ENCODE assay signal across 28 cellular contexts in genomic region chr16:88017006-88017405, GRCh38.
DNase-seq lines count a peak whose midpoint lies in the region; ATAC-seq and TF ChIP-seq lines count a peak whose summit lies in the region.
"Had no signal": no experiment of that assay in that cellular context is flagged by ENCODE, and none has a peak within 500 bp of the region (broad histone marks: within the 10 kb centered on the region; RNA-seq: fewer than 3 reads in every experiment).

No MANE protein-coding gene starts in this region.

- H3K56ac ChIP-seq in IMR-90 (ENCODE audit: extremely low read depth, insufficient read depth, low read length): no peak overlapping the region

- H3K4ac ChIP-seq in IMR-90 (ENCODE audit: low read depth, low read length): no peak overlapping the region

- ATAC-seq in IMR-90 (ENCODE audit: low read depth) (no peak), left lobe of liver (peak; percentile 88)
- ATAC-seq in activated T-helper 17 cell treated with anti-CD3 and anti-CD28 coated beads, Interleukin-2, amount 50 U/mL, for 72 hours (replicated peaks): no peak
- ATAC-seq: CD8-positive, alpha-beta T cell; GM12878 had no signal

- no peak overlapping the region for H4K8ac ChIP-seq in IMR-90 (ENCODE audit: low read depth in 2 of 2, low read length in 2 of 2)

- H4K91ac ChIP-seq in IMR-90 (ENCODE audit: insufficient read depth, low read depth, low read length): no peak overlapping the region

- H3K27ac Mint-ChIP-seq in activated T-helper 17 cell treated with anti-CD3 and anti-CD28 coated beads, Interleukin-2, amount 50 U/mL, for 72 hours: no peak overlapping the region
- H3K27ac Mint-ChIP-seq: CD8-positive, alpha-beta T cell had no signal

- TF ChIP-seq POLR2A in IMR-90 (IDR thresholded peaks at IDR 0.05; ENCODE audit: low read depth, low read length) (no peak), sigmoid colon (IDR thresholded peaks at IDR 0.05) (no peak)

- in situ Hi-C loops in T47D (cut with HindIII; ENCODE audit: low pct_unique_long_range_greater_than_20kb, low sequenced_read_pairs) (no loop called here), mammary epithelial cell (cut with MboI; ENCODE audit: low sequenced_read_pairs in 2 of 2) (no loop called here), IMR-90 (cut with MboI; ENCODE audit: low sequenced_read_pairs) (no loop called here)

- H2AK5ac ChIP-seq in IMR-90 (ENCODE audit: low read depth, low read length): peak overlapping the region; percentile 15; the same call in 1 of the 2 replicates

- no peaks in the 10 kb centered on the region for H3K27me3 ChIP-seq in mammary epithelial cell (ENCODE audit: insufficient read depth, low read length)
- H3K27me3 ChIP-seq in IMR-90 (ENCODE audit: control insufficient read depth, insufficient read depth, low read length): no peaks in the 10 kb centered on the region
- no peaks in the 10 kb centered on the region for H3K27me3 ChIP-seq in sigmoid colon
- H3K27me3 ChIP-seq: BLaER1 treated with 17β-estradiol and CSF1 and Interleukin-3, amounts not matched to agents 10 nM and 100 nM; Peyer's patch had no signal

- H3K27ac ChIP-seq in mammary epithelial cell (ENCODE audit: insufficient read depth, low read depth, low read length) (no peak overlapping the region), IMR-90 (ENCODE audit: insufficient read depth, low read length) (no peak overlapping the region), sigmoid colon (no peak overlapping the region)
- H3K27ac ChIP-seq: Peyer's patch, SK-N-MC had no signal

- H3K9me3 ChIP-seq in mammary epithelial cell (replicated peaks; ENCODE audit: insufficient read depth, low read length) (no peaks in the 10 kb centered on the region), IMR-90 (ENCODE audit: control insufficient read depth, insufficient read depth, low read length) (no peaks in the 10 kb centered on the region), sigmoid colon (no peaks in the 10 kb centered on the region)
- H3K9me3 ChIP-seq: BLaER1 treated with 17β-estradiol and CSF1 and Interleukin-3, amounts not matched to agents 10 nM and 100 nM; Caco-2; Peyer's patch had no signal

- H3K4me3 ChIP-seq in mammary epithelial cell (replicated peaks in 1 of 3; ENCODE audit: insufficient read depth in 1 of 3, low read depth in 2 of 3, low read length in 3 of 3) (no peak overlapping the region), IMR-90 (ENCODE audit: insufficient read depth, low read depth, low read length) (no peak overlapping the region), sigmoid colon (no peak overlapping the region)
- H3K4me3 ChIP-seq: BLaER1 treated with 17β-estradiol and CSF1 and Interleukin-3, amounts not matched to agents 10 nM and 100 nM; GM12878; Peyer's patch; SK-N-MC had no signal

- H2BK5ac ChIP-seq in IMR-90 (ENCODE audit: low read depth, low read length, poor library complexity, severe bottlenecking): no peak overlapping the region

- BruUV-seq in mammary epithelial cell (replicated peaks; lab: Mats Ljungman, UMichigan) (no TSS peak), IMR-90 (replicated peaks; lab: Mats Ljungman, UMichigan) (no TSS peak)

- H3K4me2 ChIP-seq in mammary epithelial cell (ENCODE audit: insufficient read depth, low read depth, low read length): no peak overlapping the region
- no peak overlapping the region for H3K4me2 ChIP-seq in IMR-90 (ENCODE audit: low read depth, low read length)
- H3K4me2 ChIP-seq: BLaER1 treated with 17β-estradiol and CSF1 and Interleukin-3, amounts not matched to agents 10 nM and 100 nM had no signal

- TF ChIP-seq RAD21 in IMR-90 (IDR thresholded peaks at IDR 0.05; ENCODE audit: low read length): no peak

- H4K5ac ChIP-seq in IMR-90 (ENCODE audit: low read depth, low read length): no peak overlapping the region

- no peaks in the 10 kb centered on the region for H3K9me3 Mint-ChIP-seq in activated T-helper 17 cell treated with anti-CD3 and anti-CD28 coated beads, Interleukin-2, amount 50 U/mL, for 72 hours
- H3K9me3 Mint-ChIP-seq: CD8-positive, alpha-beta T cell had no signal

- intact Hi-C loops in mammary epithelial cell (cut with micrococcal nuclease): no loop called here
- intact Hi-C loops in IMR-90 (cut with micrococcal nuclease): no loop called here
- intact Hi-C loops in sigmoid colon (cut with DNase I): no loop called here

- H3K36me3 Mint-ChIP-seq in activated T-helper 17 cell treated with anti-CD3 and anti-CD28 coated beads, Interleukin-2, amount 50 U/mL, for 72 hours (ENCODE audit: low read depth): peaks cover 48% of the 10 kb centered on the region

- H3K14ac ChIP-seq in IMR-90 (replicated peaks; ENCODE audit: low read depth, low read length): no peak overlapping the region

- H3K36me3 ChIP-seq in mammary epithelial cell (ENCODE audit: insufficient read depth, low read length): no peaks in the 10 kb centered on the region
- peaks cover 5% of the 10 kb centered on the region; the same call in 1 of the 2 replicates for H3K36me3 ChIP-seq in IMR-90 (ENCODE audit: control insufficient read depth, insufficient read depth, low read length)
- peaks cover 0 to 19% (median 4%) of the 10 kb centered on the region in 4 donors for H3K36me3 ChIP-seq in sigmoid colon

- peaks cover 8 to 35% of the 10 kb centered on the region in 2 experiments; a peak in 3 of 4 replicates for H3K79me1 ChIP-seq in IMR-90 (ENCODE audit: low read depth in 1 of 2, low read length in 2 of 2)

- no peak for TF ChIP-seq EP300 in sigmoid colon (IDR thresholded peaks at IDR 0.05)

- no peak overlapping the region for H3K4me3 Mint-ChIP-seq in activated T-helper 17 cell treated with anti-CD3 and anti-CD28 coated beads, Interleukin-2, amount 50 U/mL, for 72 hours
- H3K4me3 Mint-ChIP-seq: CD8-positive, alpha-beta T cell had no signal

- H2AFZ ChIP-seq in mammary epithelial cell (ENCODE audit: low read depth, low read length) (no peak overlapping the region), IMR-90 (replicated peaks; ENCODE audit: low read length, poor library complexity) (no peak overlapping the region)

- DNase-seq in T47D (ENCODE audit: low read depth in 1 of 2, low spot score in 1 of 2) (peak; percentile 80 to 84), mammary epithelial cell (no peak), IMR-90 (no peak), left lobe of liver (ENCODE audit: low spot score) (peak; percentile 56), sigmoid colon (peak; percentile 51), epidermal melanocyte (ENCODE audit: insufficient read length, low spot score) (no peak), HuH-7.5 (ENCODE audit: low spot score) (no peak)
- DNase-seq: CD8-positive, alpha-beta T cell; DMS 273 treated with DMSO at 0.1 percent for 48 hours; DMS79; EL; GDM1; GOT3; HCEC 1CT; NCI-H1092; NCI-H1417 treated with DMSO at 0.1 percent for 48 hours; NCI-H1694 treated with DMSO at 0.1 percent for 48 hours; NCI-H2081; NCI-H2227 treated with DMSO at 0.1 percent for 48 hours; NCI-H526 treated with DMSO at 0.1 percent for 48 hours; OCI-M1; SIG-M5 had no signal

- dilution Hi-C loops in mammary epithelial cell (cut with HindIII; ENCODE audit: low sequenced_read_pairs): no loop called here
- dilution Hi-C loops in IMR-90 (cut with HindIII; ENCODE audit: low sequenced_read_pairs, unreplicated experiment): no loop called here

- POLR2A ChIA-PET in IMR-90 (lab: Charles Lee; ENCODE audit: unreplicated experiment): no interaction called here

- H3K9ac ChIP-seq in mammary epithelial cell (ENCODE audit: insufficient read depth, low read length) (no peak overlapping the region), IMR-90 (ENCODE audit: low read depth, low read length) (no peak overlapping the region)

- H2BK120ac ChIP-seq in IMR-90 (ENCODE audit: low read depth, low read length): no peak overlapping the region

- no peak overlapping the region for H2AK9ac ChIP-seq in IMR-90 (replicated peaks; ENCODE audit: low read depth, low read length, poor library complexity)

- H3K27me3 Mint-ChIP-seq in activated T-helper 17 cell treated with anti-CD3 and anti-CD28 coated beads, Interleukin-2, amount 50 U/mL, for 72 hours: no peaks in the 10 kb centered on the region

- 89% methylated on average over 9 of the region's 11 CpGs for WGBS in mammary epithelial cell (ENCODE audit: low coverage, missing lambda C conversion rate)
- 100% methylated on average over 3 of the region's 11 CpGs; no CpG with 5 or more reads in 1 of the 2 experiments for WGBS in IMR-90 (ENCODE audit: extremely low coverage in 2 of 2, insufficient read length in 1 of 2), 2 experiments
- WGBS in sigmoid colon, 2 donors: 95 to 96% methylated on average over 11 of the region's 11 CpGs

- no peak overlapping the region for H2BK15ac ChIP-seq in IMR-90 (ENCODE audit: low read depth, low read length)

- peaks cover 18% of the 10 kb centered on the region for H3K9me1 ChIP-seq in IMR-90 (ENCODE audit: insufficient read depth, low read length)

- TF ChIP-seq CTCF in mammary epithelial cell (conservative IDR thresholded peaks at IDR 0.05 in 1 of 2, IDR thresholded peaks at IDR 0.05 in 1 of 2; ENCODE audit: extremely low read depth in 1 of 2, insufficient read depth in 1 of 2, low read depth in 1 of 2, low read length in 2 of 2) (no peak), IMR-90 (conservative IDR thresholded peaks at IDR 0.05; ENCODE audit: low read depth, low read length) (no peak), sigmoid colon (IDR thresholded peaks at IDR 0.05) (no peak)

- CTCF ChIA-PET in mammary epithelial cell (lab: Charles Lee; ENCODE audit: low non-redundant PET) (no interaction called here), IMR-90 (lab: Yijun Ruan, JAX) (no interaction called here)

- no peak overlapping the region for H3K23ac ChIP-seq in IMR-90 (ENCODE audit: low read depth, low read length)

- no peaks in the 10 kb centered on the region for H3K79me2 ChIP-seq in mammary epithelial cell (ENCODE audit: insufficient read depth, low read length)

- no peak overlapping the region for H2BK20ac ChIP-seq in IMR-90 (ENCODE audit: low read depth, low read length)

- H4K20me1 ChIP-seq in mammary epithelial cell (ENCODE audit: insufficient read depth, low read length) (no peaks in the 10 kb centered on the region), IMR-90 (ENCODE audit: insufficient read depth, low read length) (peaks cover 15% of the 10 kb centered on the region)

- H3K18ac ChIP-seq in IMR-90 (ENCODE audit: low read depth, low read length): no peak overlapping the region

- H3K4me1 ChIP-seq in mammary epithelial cell (ENCODE audit: insufficient read depth, low read length): no peaks in the 10 kb centered on the region
- H3K4me1 ChIP-seq in IMR-90 (ENCODE audit: control insufficient read depth, insufficient read depth, low read length): peaks cover 24% of the 10 kb centered on the region
- peaks cover 0 to 10% (median 7%) of the 10 kb centered on the region in 4 donors for H3K4me1 ChIP-seq in sigmoid colon
- H3K4me1 ChIP-seq: Caco-2 had no signal

- peaks cover 5% of the 10 kb centered on the region for H3K4me1 Mint-ChIP-seq in activated T-helper 17 cell treated with anti-CD3 and anti-CD28 coated beads, Interleukin-2, amount 50 U/mL, for 72 hours

TF ChIP-seq in IMR-90, 13 proteins besides CTCF, POLR2A, EP300 and RAD21 (continues in another document):
- TF ChIP-seq CHD1 (IDR thresholded peaks at IDR 0.05; ENCODE audit: low read depth, low read length) (no peak), MXI1 (IDR thresholded peaks at IDR 0.05; ENCODE audit: borderline replicate concordance, low read depth, low read length) (no peak)

Comparison
In these comparisons a context has a peak if more than half of its experiments do, and no peak if none do; other contexts are left out.
1. DNase-seq: peak in T47D (2 of 2), left lobe of liver (single experiment) and sigmoid colon (single experiment); none in mammary epithelial cell (single experiment), IMR-90 (single experiment), epidermal melanocyte (single experiment) and HuH-7.5 (single experiment).